ENCODE assay signal across 19 cellular contexts in the genomic region with DNA sequence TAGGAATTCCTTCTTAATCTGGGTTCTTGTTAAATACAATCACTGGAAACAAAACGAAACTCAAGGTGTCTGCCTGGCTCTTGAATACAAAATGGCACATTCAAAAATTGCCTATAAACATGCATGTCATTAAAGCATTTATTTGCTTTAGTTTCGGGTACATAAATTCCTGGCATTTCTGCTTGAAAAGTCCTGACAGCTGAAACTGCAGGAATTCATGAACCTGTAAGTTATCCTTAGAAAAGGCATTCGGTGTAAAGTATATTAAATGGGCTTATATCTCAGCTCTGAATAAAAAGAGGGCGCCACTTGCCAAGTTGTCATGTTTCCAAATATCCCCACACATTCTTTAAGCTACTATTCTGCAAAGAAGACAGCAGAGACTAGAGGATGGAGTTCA. TPM values are rescaled to one million over a fixed set of nuclear protein-coding genes. Genes with fewer than 3 reads are reported as not detected.
DNase-seq lines count a peak whose midpoint lies in the region; ATAC-seq, FAIRE-seq and TF ChIP-seq lines count a peak whose summit lies in the region.
"Had no signal": no experiment of that assay in that cellular context is flagged by ENCODE, and none has a peak within 500 bp of the region (broad histone marks: within the 10 kb centered on the region; RNA-seq: fewer than 3 reads in every experiment).

No MANE protein-coding gene starts in this region.

- H3K9ac ChIP-seq in Loucy (ENCODE audit: low read depth, low read length, poor library complexity, severe bottlenecking) (no peak overlapping the region), neural cell (ENCODE audit: low read length) (no peak overlapping the region), skeletal muscle satellite cell (ENCODE audit: low read depth, low read length) (peak overlapping the region; percentile 68), kidney (ENCODE audit: low read length in 2 of 2) (no peak overlapping the region)
- H3K9ac ChIP-seq: BLaER1 treated with 17β-estradiol and CSF1 and Interleukin-3, amounts not matched to agents 10 nM and 100 nM had no signal

- FAIRE-seq in kidney (lab: Jason Lieb, UNC) = no peak
- FAIRE-seq: GM12878, GM18507, HepG2 had no signal

- H2AFZ ChIP-seq in Loucy (ENCODE audit: low read length) (peak overlapping the region; percentile 62; the same call in 1 of the 2 replicates), neural cell (ENCODE audit: low read depth, low read length) (no peak overlapping the region)
- H2AFZ ChIP-seq: GM23338 had no signal

- H3F3A ChIP-seq in Loucy (ENCODE audit: low read depth) (no peaks in the 10 kb centered on the region), neural cell (ENCODE audit: insufficient read depth, low read length, poor library complexity, severe bottlenecking) (no peaks in the 10 kb centered on the region)

- H3K9me3 ChIP-seq in Loucy (ENCODE audit: insufficient read depth, low read depth, low read length) = no peaks in the 10 kb centered on the region
- H3K9me3 ChIP-seq in neural cell (ENCODE audit: low read length) = no peaks in the 10 kb centered on the region
- no peaks in the 10 kb centered on the region for H3K9me3 ChIP-seq in skeletal muscle satellite cell (replicated peaks; ENCODE audit: low read length)
- no peaks in the 10 kb centered on the region for H3K9me3 ChIP-seq in kidney (ENCODE audit: control insufficient read depth in 1 of 2, low read length in 2 of 2)
- H3K9me3 ChIP-seq: BLaER1 treated with 17β-estradiol and CSF1 and Interleukin-3, amounts not matched to agents 10 nM and 100 nM had no signal

- intact Hi-C loops in kidney (cut with DNase I) = no loop called here

- ATAC-seq in GM21390 (IDR thresholded peaks at IDR 0.05; ENCODE audit: unreplicated experiment) = no peak
- ATAC-seq: GM12878, GM23338, HepG2 had no signal

- H3K79me2 ChIP-seq in Loucy (ENCODE audit: insufficient read depth, low read length) = no peaks in the 10 kb centered on the region
- H3K79me2 ChIP-seq in neural cell (replicated peaks; ENCODE audit: insufficient read depth, low read length) = no peaks in the 10 kb centered on the region

- H3K27me3 ChIP-seq in Loucy (ENCODE audit: insufficient read depth, low read length, poor library complexity, severe bottlenecking) (no peaks in the 10 kb centered on the region), neural cell (ENCODE audit: insufficient read depth, low read depth, low read length) (no peaks in the 10 kb centered on the region), skeletal muscle satellite cell (ENCODE audit: control insufficient read depth, insufficient read depth, low read length) (no peaks in the 10 kb centered on the region)
- H3K27me3 ChIP-seq: BLaER1 treated with 17β-estradiol and CSF1 and Interleukin-3, amounts not matched to agents 10 nM and 100 nM had no signal

- DNase-seq in EH (ENCODE audit: low read depth) (peak; percentile 34), kidney (no peak), NK-92 (lab: John Stamatoyannopoulos, UW; ENCODE audit: unreplicated experiment) (no peak)
- DNase-seq: 8988T; ACHN; CD4-positive, CD25-positive, alpha-beta regulatory T cell; DMS53; H7 had no signal

- H3K27ac ChIP-seq in neural cell (ENCODE audit: low read length) (no peak overlapping the region), kidney (ENCODE audit: low read depth in 2 of 2, low read length in 2 of 2) (no peak overlapping the region)
- H3K27ac ChIP-seq: BLaER1 treated with 17β-estradiol and CSF1 and Interleukin-3, amounts not matched to agents 10 nM and 100 nM had no signal

- H3K4me1 ChIP-seq in Loucy (ENCODE audit: insufficient read depth, low read length, poor library complexity, severe bottlenecking) (peaks cover 21% of the 10 kb centered on the region), skeletal muscle satellite cell (ENCODE audit: control insufficient read depth, insufficient read depth, low read length) (peaks cover 67% of the 10 kb centered on the region), kidney (ENCODE audit: control insufficient read depth in 1 of 2, insufficient read depth in 1 of 2, low read depth in 1 of 2, low read length in 2 of 2) (no peaks in the 10 kb centered on the region)

- H4K20me1 ChIP-seq in Loucy (ENCODE audit: insufficient read depth, low read length, poor library complexity, severe bottlenecking) (no peaks in the 10 kb centered on the region), neural cell (ENCODE audit: insufficient read depth) (no peaks in the 10 kb centered on the region)
- H4K20me1 ChIP-seq: BLaER1 treated with 17β-estradiol and CSF1 and Interleukin-3, amounts not matched to agents 10 nM and 100 nM had no signal

- no peak overlapping the region for H3K4me2 ChIP-seq in Loucy (ENCODE audit: low read depth, low read length, poor library complexity, severe bottlenecking)
- H3K4me2 ChIP-seq in neural cell (ENCODE audit: low read length) = no peak overlapping the region
- no peak overlapping the region for H3K4me2 ChIP-seq in skeletal muscle satellite cell (ENCODE audit: low read length)
- H3K4me2 ChIP-seq: BLaER1 treated with 17β-estradiol and CSF1 and Interleukin-3, amounts not matched to agents 10 nM and 100 nM; GM23338 had no signal

- TF ChIP-seq EP300 in neural cell (conservative IDR thresholded peaks at IDR 0.05; ENCODE audit: poor library complexity, severe bottlenecking) = peak; percentile 11

- no peak overlapping the region for H3K4me3 ChIP-seq in Loucy (ENCODE audit: low read length, poor library complexity, severe bottlenecking)
- H3K4me3 ChIP-seq in neural cell (ENCODE audit: low read length) = no peak overlapping the region
- no peak overlapping the region for H3K4me3 ChIP-seq in skeletal muscle satellite cell (ENCODE audit: low read length)
- H3K4me3 ChIP-seq in kidney (ENCODE audit: low read length in 2 of 2) = no peak overlapping the region
- H3K4me3 ChIP-seq: BLaER1 treated with 17β-estradiol and CSF1 and Interleukin-3, amounts not matched to agents 10 nM and 100 nM; GM12878; GM23338 had no signal

- H3K9me2 ChIP-seq in Loucy (replicated peaks; ENCODE audit: low read depth, low read length) = no peaks in the 10 kb centered on the region
- no peaks in the 10 kb centered on the region for H3K9me2 ChIP-seq in neural cell (ENCODE audit: insufficient read depth, low read length)

- H3K36me3 ChIP-seq in Loucy (ENCODE audit: insufficient read depth, low read length) = no peaks in the 10 kb centered on the region
- H3K36me3 ChIP-seq in neural cell (ENCODE audit: insufficient read depth, low read length) = no peaks in the 10 kb centered on the region
- H3K36me3 ChIP-seq in skeletal muscle satellite cell (ENCODE audit: insufficient read depth, low read length) = no peaks in the 10 kb centered on the region
- no peaks in the 10 kb centered on the region for H3K36me3 ChIP-seq in kidney (ENCODE audit: control insufficient read depth in 1 of 2, insufficient read depth in 2 of 2, low read length in 2 of 2)
- H3K36me3 ChIP-seq: BLaER1 treated with 17β-estradiol and CSF1 and Interleukin-3, amounts not matched to agents 10 nM and 100 nM had no signal

- TF ChIP-seq RAD21 in neural cell (conservative IDR thresholded peaks at IDR 0.05) = no peak

- TF ChIP-seq CTCF in Loucy (conservative IDR thresholded peaks at IDR 0.05; ENCODE audit: low read length) (no peak), neural cell (IDR thresholded peaks at IDR 0.05; ENCODE audit: poor library complexity, severe bottlenecking) (no peak), kidney (IDR thresholded peaks at IDR 0.05; ENCODE audit: borderline replicate concordance, extremely low read depth, insufficient read depth) (no peak)

TF ChIP-seq in neural cell, 6 proteins besides CTCF, POLR2A, EP300 and RAD21:
- TF ChIP-seq TAF1 (IDR thresholded peaks at IDR 0.05; ENCODE audit: low read depth) (no peak), MXI1 (conservative IDR thresholded peaks at IDR 0.05; ENCODE audit: poor library complexity, severe bottlenecking) (no peak), POLR2AphosphoS5 (IDR thresholded peaks at IDR 0.05) (no peak), SMC3 (conservative IDR thresholded peaks at IDR 0.05; ENCODE audit: poor library complexity) (no peak), EZH2 (IDR thresholded peaks at IDR 0.05; ENCODE audit: borderline replicate concordance, insufficient read depth, low read length, poor library complexity, severe bottlenecking) (no peak)
- TF ChIP-seq, protein P1, sequence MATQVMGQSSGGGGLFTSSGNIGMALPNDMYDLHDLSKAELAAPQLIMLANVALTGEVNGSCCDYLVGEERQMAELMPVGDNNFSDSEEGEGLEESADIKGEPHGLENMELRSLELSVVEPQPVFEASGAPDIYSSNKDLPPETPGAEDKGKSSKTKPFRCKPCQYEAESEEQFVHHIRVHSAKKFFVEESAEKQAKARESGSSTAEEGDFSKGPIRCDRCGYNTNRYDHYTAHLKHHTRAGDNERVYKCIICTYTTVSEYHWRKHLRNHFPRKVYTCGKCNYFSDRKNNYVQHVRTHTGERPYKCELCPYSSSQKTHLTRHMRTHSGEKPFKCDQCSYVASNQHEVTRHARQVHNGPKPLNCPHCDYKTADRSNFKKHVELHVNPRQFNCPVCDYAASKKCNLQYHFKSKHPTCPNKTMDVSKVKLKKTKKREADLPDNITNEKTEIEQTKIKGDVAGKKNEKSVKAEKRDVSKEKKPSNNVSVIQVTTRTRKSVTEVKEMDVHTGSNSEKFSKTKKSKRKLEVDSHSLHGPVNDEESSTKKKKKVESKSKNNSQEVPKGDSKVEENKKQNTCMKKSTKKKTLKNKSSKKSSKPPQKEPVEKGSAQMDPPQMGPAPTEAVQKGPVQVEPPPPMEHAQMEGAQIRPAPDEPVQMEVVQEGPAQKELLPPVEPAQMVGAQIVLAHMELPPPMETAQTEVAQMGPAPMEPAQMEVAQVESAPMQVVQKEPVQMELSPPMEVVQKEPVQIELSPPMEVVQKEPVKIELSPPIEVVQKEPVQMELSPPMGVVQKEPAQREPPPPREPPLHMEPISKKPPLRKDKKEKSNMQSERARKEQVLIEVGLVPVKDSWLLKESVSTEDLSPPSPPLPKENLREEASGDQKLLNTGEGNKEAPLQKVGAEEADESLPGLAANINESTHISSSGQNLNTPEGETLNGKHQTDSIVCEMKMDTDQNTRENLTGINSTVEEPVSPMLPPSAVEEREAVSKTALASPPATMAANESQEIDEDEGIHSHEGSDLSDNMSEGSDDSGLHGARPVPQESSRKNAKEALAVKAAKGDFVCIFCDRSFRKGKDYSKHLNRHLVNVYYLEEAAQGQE (IDR thresholded peaks at IDR 0.05; ENCODE audit: borderline replicate concordance) = no peak

RNA-seq across cellular contexts. Expression of a gene that starts 32.9 kb away (rescaled TPM):
- not detected in 2 replicates for polyA plus RNA-seq in neural cell
- not detected in 2 replicates for polyA minus RNA-seq in neural cell
- not detected in 2 replicates for total RNA-seq in skeletal muscle satellite cell (2012; rRNA removed)
- 0.09 TPM for total RNA-seq in kidney
- not detected for polyA plus RNA-seq in kidney (ENCODE audit: insufficient read depth, low read depth, low replicate concordance)
- total RNA-seq: CD4-positive, CD25-positive, alpha-beta regulatory T cell; G401; GM12878; GM23338; H7; HepG2; HT1080 had no signal
- polyA plus RNA-seq: CD4-positive, CD25-positive, alpha-beta regulatory T cell; GM23338; HepG2 had no signal
